Comparison of ENCODE assay signal across 24 cellular contexts in genomic region chr2:222569826-222570225, GRCh38.
DNase-seq lines count a peak whose midpoint lies in the region; ATAC-seq, FAIRE-seq and TF ChIP-seq lines count a peak whose summit lies in the region.
"Had no signal": no experiment of that assay in that cellular context is flagged by ENCODE, and none has a peak within 500 bp of the region (broad histone marks: within the 10 kb centered on the region; RNA-seq: fewer than 3 reads in every experiment).

No MANE protein-coding gene starts in this region.

- in situ Hi-C loops in GM23248 (cut with MboI): loop anchor here (25.0 kb wide), 1 partner anchor 508 kb away; no protein-coding TSS in a partner anchor

- H3K36me3 ChIP-seq in GM23248 (ENCODE audit: low read depth): peaks cover 7% of the 10 kb centered on the region
- peaks cover 8% of the 10 kb centered on the region for H3K36me3 ChIP-seq in astrocyte (ENCODE audit: insufficient read depth, low read length)

- peaks cover 27% of the 10 kb centered on the region for H3K4me1 Mint-ChIP-seq in astrocyte (ENCODE audit: low read depth, unreplicated experiment)
- H3K4me1 Mint-ChIP-seq: activated B cell treated with CpG ODN at 0.5 μM for 24 hours had no signal

- DNase-seq in A172 (ENCODE audit: low spot score) (peak; percentile 65), GM23248 (peak; percentile 55), astrocyte (ENCODE audit: low read depth) (peak; percentile 29), middle frontal gyrus (ENCODE audit: extremely low spot score, low spot score) (peak; percentile 31), NCI-H345 treated with DMSO at 0.1 percent for 48 hours (lab: John Stamatoyannopoulos, UW; ENCODE audit: unreplicated experiment) (no peak), NCI-H774 (lab: John Stamatoyannopoulos, UW) (no peak), NAMALWA (ENCODE audit: low spot score) (no peak)
- DNase-seq: activated B cell treated with CpG ODN at 0.5 μM for 24 hours; activated CD8-positive, alpha-beta T cell treated with anti-CD3 and anti-CD28 coated beads, Interleukin-2, amount 10 ng/mL, durations not matched to agents 7 days and 5 days; activated naive CD4-positive, alpha-beta T cell treated with anti-CD3 and anti-CD28 coated beads, Interleukin-2, amount 50 U/mL, for 16 hours; activated T-cell treated with anti-CD3 and anti-CD28 coated beads, Interleukin-2, amount 50 U/mL, for 4 hours; body of pancreas; CD8-positive, alpha-beta memory T cell; dermis blood vessel endothelial cell; heart left ventricle; KBM-7; natural killer cell; NCI-H2081; NCI-H526 treated with DMSO at 0.1 percent for 48 hours; T-helper 17 cell had no signal

- H3K4me3 ChIP-seq in GM23248: no peak overlapping the region
- H3K4me3 ChIP-seq in astrocyte (ENCODE audit: insufficient read depth, low read depth, low read length): no peak overlapping the region
- H3K4me3 ChIP-seq: A549, body of pancreas, HAP-1, heart left ventricle had no signal

- TF ChIP-seq CTCF in astrocyte (IDR thresholded peaks at IDR 0.05; ENCODE audit: insufficient read depth, low read depth, low read length): no peak

- ATAC-seq in GM21576 (IDR thresholded peaks at IDR 0.05; ENCODE audit: unreplicated experiment): no peak
- ATAC-seq: A549; activated CD8-positive, alpha-beta T cell treated with anti-CD3 and anti-CD28 coated beads, Interleukin-2, amount 10 ng/mL, durations not matched to agents 7 days and 5 days; activated T-cell treated with anti-CD3 and anti-CD28 coated beads, Interleukin-2, amount 50 U/mL, for 4 hours; body of pancreas; natural killer cell; T-helper 17 cell had no signal

- H3K9me3 ChIP-seq in GM23248 (ENCODE audit: low read depth) (no peaks in the 10 kb centered on the region), astrocyte (ENCODE audit: insufficient read depth, low read depth, low read length) (no peaks in the 10 kb centered on the region)
- H3K9me3 ChIP-seq: A549, body of pancreas, HAP-1, heart left ventricle had no signal

- H3K9me3 Mint-ChIP-seq in astrocyte (ENCODE audit: unreplicated experiment): no peaks in the 10 kb centered on the region
- H3K9me3 Mint-ChIP-seq: activated B cell treated with CpG ODN at 0.5 μM for 24 hours; activated T-cell treated with anti-CD3 and anti-CD28 coated beads, Interleukin-2, amount 50 U/mL, for 4 hours; CD8-positive, alpha-beta memory T cell; natural killer cell had no signal

- H3K4me2 ChIP-seq in GM23248 (ENCODE audit: unreplicated experiment) (peak overlapping the region; percentile 8), astrocyte (ENCODE audit: low read length) (no peak overlapping the region)
- H3K4me2 ChIP-seq: A549 had no signal

- H3K4me1 ChIP-seq in GM23248 (ENCODE audit: insufficient read depth): peaks cover 30% of the 10 kb centered on the region
- H3K4me1 ChIP-seq in astrocyte (ENCODE audit: insufficient read depth, low read length): peaks cover 11% of the 10 kb centered on the region
- H3K4me1 ChIP-seq: HAP-1 had no signal

- H3K4me3 Mint-ChIP-seq in astrocyte (ENCODE audit: unreplicated experiment): no peak overlapping the region
- H3K4me3 Mint-ChIP-seq: activated B cell treated with CpG ODN at 0.5 μM for 24 hours; activated CD8-positive, alpha-beta T cell treated with anti-CD3 and anti-CD28 coated beads, Interleukin-2, amount 10 ng/mL, durations not matched to agents 7 days and 5 days; activated T-cell treated with anti-CD3 and anti-CD28 coated beads, Interleukin-2, amount 50 U/mL, for 4 hours; CD8-positive, alpha-beta memory T cell; natural killer cell; T-helper 17 cell had no signal

- H3K9ac ChIP-seq in GM23248: no peak overlapping the region
- no peak overlapping the region for H3K9ac ChIP-seq in astrocyte (ENCODE audit: low read length)

- H3K79me2 ChIP-seq in GM23248 (ENCODE audit: insufficient read depth): peaks cover 12% of the 10 kb centered on the region; the same call in 1 of the 2 replicates
- H3K79me2 ChIP-seq in astrocyte (ENCODE audit: insufficient read depth, low read length): no peaks in the 10 kb centered on the region

- WGBS in GM23248 (ENCODE audit: low coverage in 1 of 2, low lambda C conversion rate in 2 of 2, missing lambda C conversion rate in 2 of 2), 2 experiments: 0% methylated on average over 1 of the region's 1 CpG

- no peak overlapping the region for H3K27ac ChIP-seq in GM23248
- H3K27ac ChIP-seq in astrocyte (ENCODE audit: low read depth, low read length): no peak overlapping the region
- H3K27ac ChIP-seq: A549, body of pancreas, heart left ventricle had no signal

- H3K27me3 ChIP-seq in GM23248 (replicated peaks; ENCODE audit: insufficient read depth) (no peaks in the 10 kb centered on the region), astrocyte (ENCODE audit: insufficient read depth, low read length) (no peaks in the 10 kb centered on the region)
- H3K27me3 ChIP-seq: body of pancreas, heart left ventricle had no signal

- H3K36me3 Mint-ChIP-seq in astrocyte (ENCODE audit: low read depth, unreplicated experiment): peaks cover 7% of the 10 kb centered on the region

- H3K27me3 Mint-ChIP-seq in astrocyte (ENCODE audit: low read depth, unreplicated experiment): no peaks in the 10 kb centered on the region
- H3K27me3 Mint-ChIP-seq: activated B cell treated with CpG ODN at 0.5 μM for 24 hours; CD8-positive, alpha-beta memory T cell; progenitor cell of endocrine pancreas; T-helper 17 cell had no signal

- H4K20me1 ChIP-seq in GM23248 (ENCODE audit: insufficient read depth) (no peaks in the 10 kb centered on the region; the same call in 1 of the 2 replicates), astrocyte (ENCODE audit: insufficient read depth, low read length) (peaks cover 7% of the 10 kb centered on the region)

- peaks cover 31% of the 10 kb centered on the region for H3F3A ChIP-seq in GM23248 (ENCODE audit: insufficient read depth)

- H3K9me2 ChIP-seq in GM23248 (ENCODE audit: insufficient read depth): no peaks in the 10 kb centered on the region

- H2AFZ ChIP-seq in GM23248 (no peak overlapping the region), astrocyte (ENCODE audit: low read depth, low read length) (no peak overlapping the region)

- H3K27ac Mint-ChIP-seq in astrocyte (ENCODE audit: unreplicated experiment): no peak overlapping the region
- H3K27ac Mint-ChIP-seq: activated B cell treated with CpG ODN at 0.5 μM for 24 hours; activated CD8-positive, alpha-beta T cell treated with anti-CD3 and anti-CD28 coated beads, Interleukin-2, amount 10 ng/mL, durations not matched to agents 7 days and 5 days; natural killer cell; progenitor cell of endocrine pancreas; T-helper 17 cell had no signal

- FAIRE-seq in astrocyte (lab: Jason Lieb, UNC): no peak
- FAIRE-seq: A549 had no signal

Comparison
In these comparisons a context has a peak if more than half of its experiments do, and no peak if none do; other contexts are left out.
1. DNase-seq: peak in A172 (single experiment), GM23248 (single experiment), astrocyte (single experiment) and middle frontal gyrus (single experiment); none in NCI-H345 treated with DMSO at 0.1 percent for 48 hours (single experiment), NCI-H774 (single experiment) and NAMALWA (single experiment).